ENCODE assay signal across 1 cellular context in genomic region chr5:1150866-1151265, GRCh38.
TF ChIP-seq lines count a peak whose summit lies in the region.

No MANE protein-coding gene starts in this region.

TF ChIP-seq in GM23338, 12 proteins besides CTCF, POLR2A, EP300 and RAD21 (continued from another document):
- TF ChIP-seq, protein P1, sequence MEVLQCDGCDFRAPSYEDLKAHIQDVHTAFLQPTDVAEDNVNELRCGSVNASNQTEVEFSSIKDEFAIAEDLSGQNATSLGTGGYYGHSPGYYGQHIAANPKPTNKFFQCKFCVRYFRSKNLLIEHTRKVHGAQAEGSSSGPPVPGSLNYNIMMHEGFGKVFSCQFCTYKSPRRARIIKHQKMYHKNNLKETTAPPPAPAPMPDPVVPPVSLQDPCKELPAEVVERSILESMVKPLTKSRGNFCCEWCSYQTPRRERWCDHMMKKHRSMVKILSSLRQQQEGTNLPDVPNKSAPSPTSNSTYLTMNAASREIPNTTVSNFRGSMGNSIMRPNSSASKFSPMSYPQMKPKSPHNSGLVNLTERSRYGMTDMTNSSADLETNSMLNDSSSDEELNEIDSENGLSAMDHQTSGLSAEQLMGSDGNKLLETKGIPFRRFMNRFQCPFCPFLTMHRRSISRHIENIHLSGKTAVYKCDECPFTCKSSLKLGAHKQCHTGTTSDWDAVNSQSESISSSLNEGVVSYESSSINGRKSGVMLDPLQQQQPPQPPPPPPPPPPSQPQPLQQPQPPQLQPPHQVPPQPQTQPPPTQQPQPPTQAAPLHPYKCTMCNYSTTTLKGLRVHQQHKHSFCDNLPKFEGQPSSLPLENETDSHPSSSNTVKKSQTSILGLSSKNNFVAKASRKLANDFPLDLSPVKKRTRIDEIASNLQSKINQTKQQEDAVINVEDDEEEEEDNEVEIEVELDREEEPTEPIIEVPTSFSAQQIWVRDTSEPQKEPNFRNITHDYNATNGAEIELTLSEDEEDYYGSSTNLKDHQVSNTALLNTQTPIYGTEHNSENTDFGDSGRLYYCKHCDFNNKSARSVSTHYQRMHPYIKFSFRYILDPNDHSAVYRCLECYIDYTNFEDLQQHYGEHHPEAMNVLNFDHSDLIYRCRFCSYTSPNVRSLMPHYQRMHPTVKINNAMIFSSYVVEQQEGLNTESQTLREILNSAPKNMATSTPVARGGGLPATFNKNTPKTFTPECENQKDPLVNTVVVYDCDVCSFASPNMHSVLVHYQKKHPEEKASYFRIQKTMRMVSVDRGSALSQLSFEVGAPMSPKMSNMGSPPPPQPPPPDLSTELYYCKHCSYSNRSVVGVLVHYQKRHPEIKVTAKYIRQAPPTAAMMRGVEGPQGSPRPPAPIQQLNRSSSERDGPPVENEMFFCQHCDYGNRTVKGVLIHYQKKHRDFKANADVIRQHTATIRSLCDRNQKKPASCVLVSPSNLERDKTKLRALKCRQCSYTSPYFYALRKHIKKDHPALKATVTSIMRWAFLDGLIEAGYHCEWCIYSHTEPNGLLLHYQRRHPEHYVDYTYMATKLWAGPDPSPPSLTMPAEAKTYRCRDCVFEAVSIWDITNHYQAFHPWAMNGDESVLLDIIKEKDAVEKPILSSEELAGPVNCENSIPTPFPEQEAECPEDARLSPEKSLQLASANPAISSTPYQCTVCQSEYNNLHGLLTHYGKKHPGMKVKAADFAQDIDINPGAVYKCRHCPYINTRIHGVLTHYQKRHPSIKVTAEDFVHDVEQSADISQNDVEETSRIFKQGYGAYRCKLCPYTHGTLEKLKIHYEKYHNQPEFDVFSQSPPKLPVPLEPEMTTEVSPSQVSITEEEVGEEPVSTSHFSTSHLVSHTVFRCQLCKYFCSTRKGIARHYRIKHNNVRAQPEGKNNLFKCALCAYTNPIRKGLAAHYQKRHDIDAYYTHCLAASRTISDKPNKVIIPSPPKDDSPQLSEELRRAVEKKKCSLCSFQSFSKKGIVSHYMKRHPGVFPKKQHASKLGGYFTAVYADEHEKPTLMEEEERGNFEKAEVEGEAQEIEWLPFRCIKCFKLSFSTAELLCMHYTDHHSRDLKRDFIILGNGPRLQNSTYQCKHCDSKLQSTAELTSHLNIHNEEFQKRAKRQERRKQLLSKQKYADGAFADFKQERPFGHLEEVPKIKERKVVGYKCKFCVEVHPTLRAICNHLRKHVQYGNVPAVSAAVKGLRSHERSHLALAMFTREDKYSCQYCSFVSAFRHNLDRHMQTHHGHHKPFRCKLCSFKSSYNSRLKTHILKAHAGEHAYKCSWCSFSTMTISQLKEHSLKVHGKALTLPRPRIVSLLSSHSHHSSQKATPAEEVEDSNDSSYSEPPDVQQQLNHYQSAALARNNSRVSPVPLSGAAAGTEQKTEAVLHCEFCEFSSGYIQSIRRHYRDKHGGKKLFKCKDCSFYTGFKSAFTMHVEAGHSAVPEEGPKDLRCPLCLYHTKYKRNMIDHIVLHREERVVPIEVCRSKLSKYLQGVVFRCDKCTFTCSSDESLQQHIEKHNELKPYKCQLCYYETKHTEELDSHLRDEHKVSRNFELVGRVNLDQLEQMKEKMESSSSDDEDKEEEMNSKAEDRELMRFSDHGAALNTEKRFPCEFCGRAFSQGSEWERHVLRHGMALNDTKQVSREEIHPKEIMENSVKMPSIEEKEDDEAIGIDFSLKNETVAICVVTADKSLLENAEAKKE (CRISPR knock-in tag; IDR thresholded peaks at IDR 0.05), result no peak
- no peak for TF ChIP-seq EZH2 (IDR thresholded peaks at IDR 0.05; ENCODE audit: low read depth, unreplicated experiment)
- TF ChIP-seq NANOG (IDR thresholded peaks at IDR 0.05; ENCODE audit: borderline replicate concordance), result no peak
- no peak for TF ChIP-seq ETS1 (IDR thresholded peaks at IDR 0.05)
